14 cellular contexts compared by ENCODE assay signal in the genomic region with DNA sequence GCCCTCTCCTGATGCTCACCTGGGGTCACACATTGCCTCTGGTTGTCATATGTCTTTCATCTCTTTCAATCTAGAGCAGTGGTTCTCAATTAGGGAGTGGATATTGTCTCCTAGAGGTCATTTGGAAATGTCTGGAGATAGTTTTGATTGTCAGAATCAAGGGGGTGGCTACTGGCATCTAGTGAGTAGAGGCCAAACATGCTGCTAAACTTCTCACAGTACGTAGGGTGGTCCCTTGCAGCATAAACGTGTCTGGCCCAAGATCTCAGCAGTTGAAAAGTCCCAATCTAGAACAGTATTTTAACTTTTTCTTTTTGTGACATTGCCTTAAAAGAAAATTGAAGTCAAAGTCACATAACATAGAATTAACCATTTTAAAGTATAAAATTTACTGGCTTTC. TPM values are rescaled to one million over a fixed set of nuclear protein-coding genes. Genes with fewer than 3 reads are reported as not detected.
DNase-seq lines count a peak whose midpoint lies in the region; ATAC-seq, FAIRE-seq and TF ChIP-seq lines count a peak whose summit lies in the region.
"Had no signal": no experiment of that assay in that cellular context is flagged by ENCODE, and none has a peak within 500 bp of the region (broad histone marks: within the 10 kb centered on the region; RNA-seq: fewer than 3 reads in every experiment).

No MANE protein-coding gene starts in this region.

- H3K9me3 Mint-ChIP-seq in activated naive CD8-positive, alpha-beta T cell treated with anti-CD3 and anti-CD28 coated beads, Interleukin-2, amount 50 U/mL, for 24 hours: no peaks in the 10 kb centered on the region
- H3K9me3 Mint-ChIP-seq in progenitor cell of endocrine pancreas (ENCODE audit: low read depth): no peaks in the 10 kb centered on the region
- H3K9me3 Mint-ChIP-seq: mesothelial cell of epicardium had no signal

- peak overlapping the region; percentile 39 for H3K4me3 Mint-ChIP-seq in activated naive CD8-positive, alpha-beta T cell treated with anti-CD3 and anti-CD28 coated beads, Interleukin-2, amount 50 U/mL, for 24 hours
- H3K4me3 Mint-ChIP-seq in progenitor cell of endocrine pancreas (ENCODE audit: low read depth): no peak overlapping the region
- H3K4me3 Mint-ChIP-seq: mesothelial cell of epicardium had no signal

- peaks cover 35% of the 10 kb centered on the region for H3K36me3 Mint-ChIP-seq in activated naive CD8-positive, alpha-beta T cell treated with anti-CD3 and anti-CD28 coated beads, Interleukin-2, amount 50 U/mL, for 24 hours (ENCODE audit: low read depth)
- H3K36me3 Mint-ChIP-seq in progenitor cell of endocrine pancreas (ENCODE audit: insufficient read depth): peaks cover 15% of the 10 kb centered on the region

- H3K27me3 Mint-ChIP-seq in activated naive CD8-positive, alpha-beta T cell treated with anti-CD3 and anti-CD28 coated beads, Interleukin-2, amount 50 U/mL, for 24 hours: no peaks in the 10 kb centered on the region
- no peaks in the 10 kb centered on the region for H3K27me3 Mint-ChIP-seq in progenitor cell of endocrine pancreas

- peak overlapping the region; percentile 77 for H3K27ac Mint-ChIP-seq in activated naive CD8-positive, alpha-beta T cell treated with anti-CD3 and anti-CD28 coated beads, Interleukin-2, amount 50 U/mL, for 24 hours
- H3K27ac Mint-ChIP-seq in progenitor cell of endocrine pancreas: peak overlapping the region; percentile 63

- TF ChIP-seq CTCF in progenitor cell of endocrine pancreas (IDR thresholded peaks at IDR 0.05; ENCODE audit: unreplicated experiment): no peak

- no peak for DNase-seq in GM12891 (ENCODE audit: insufficient read length, low spot score)
- no peak for DNase-seq in activated naive CD8-positive, alpha-beta T cell treated with anti-CD3 and anti-CD28 coated beads, Interleukin-2, amount 50 U/mL, for 24 hours
- DNase-seq in progenitor cell of endocrine pancreas (ENCODE audit: low spot score, unreplicated experiment): no peak
- DNase-seq in DMS153 (lab: John Stamatoyannopoulos, UW): no peak
- DNase-seq in RCC 7860 (ENCODE audit: low spot score): no peak
- DNase-seq: DMS79, heart right ventricle, NCI-H1092, NCI-H774, T-helper 9 cell had no signal

- FAIRE-seq in GM12891 (lab: Jason Lieb, UNC) (peak; percentile 83), RCC 7860 (lab: Jason Lieb, UNC) (no peak)

- peaks cover 64% of the 10 kb centered on the region for H3K4me1 Mint-ChIP-seq in activated naive CD8-positive, alpha-beta T cell treated with anti-CD3 and anti-CD28 coated beads, Interleukin-2, amount 50 U/mL, for 24 hours
- peaks cover 14% of the 10 kb centered on the region for H3K4me1 Mint-ChIP-seq in progenitor cell of endocrine pancreas (ENCODE audit: low read depth)

- no peak for TF ChIP-seq POLR2A in GM12891 (IDR thresholded peaks at IDR 0.05; ENCODE audit: low read depth, low read length)

- peak; percentile 5 for ATAC-seq in HG03432 (IDR thresholded peaks at IDR 0.05; ENCODE audit: unreplicated experiment)
- no peak for ATAC-seq in activated naive CD8-positive, alpha-beta T cell treated with anti-CD3 and anti-CD28 coated beads, Interleukin-2, amount 50 U/mL, for 24 hours
- no peak for ATAC-seq in HG02642 (IDR thresholded peaks at IDR 0.05; ENCODE audit: poor library complexity, unreplicated experiment)
- ATAC-seq: heart right ventricle had no signal

TF ChIP-seq in GM12891, 5 proteins besides CTCF, POLR2A, EP300 and RAD21:
- TF ChIP-seq TAF1 (IDR thresholded peaks at IDR 0.05; ENCODE audit: low read depth, low read length): no peak
- TF ChIP-seq SPI1 (IDR thresholded peaks at IDR 0.05; ENCODE audit: low read depth, low read length): no peak
- no peak for TF ChIP-seq PAX5 (IDR thresholded peaks at IDR 0.05; ENCODE audit: insufficient read depth, low read length, severe bottlenecking)
- no peak for TF ChIP-seq POLR2AphosphoS5 (IDR thresholded peaks at IDR 0.05; ENCODE audit: low read depth, low read length)
- TF ChIP-seq POU2F2 (IDR thresholded peaks at IDR 0.05; ENCODE audit: low read depth, low read length): no peak

RNA-seq across cellular contexts. Expression of a gene that starts 30.5 kb away (rescaled TPM):
- polyA plus RNA-seq in GM12891 (2012; ENCODE audit: low read depth, missing spikeins): 0.80 TPM
- total RNA-seq in progenitor cell of endocrine pancreas: not detected in 2 replicates
- total RNA-seq: smooth muscle cell had no signal
- polyA plus RNA-seq: smooth muscle cell had no signal
